7 cellular contexts compared by ENCODE assay signal in the genomic region with DNA sequence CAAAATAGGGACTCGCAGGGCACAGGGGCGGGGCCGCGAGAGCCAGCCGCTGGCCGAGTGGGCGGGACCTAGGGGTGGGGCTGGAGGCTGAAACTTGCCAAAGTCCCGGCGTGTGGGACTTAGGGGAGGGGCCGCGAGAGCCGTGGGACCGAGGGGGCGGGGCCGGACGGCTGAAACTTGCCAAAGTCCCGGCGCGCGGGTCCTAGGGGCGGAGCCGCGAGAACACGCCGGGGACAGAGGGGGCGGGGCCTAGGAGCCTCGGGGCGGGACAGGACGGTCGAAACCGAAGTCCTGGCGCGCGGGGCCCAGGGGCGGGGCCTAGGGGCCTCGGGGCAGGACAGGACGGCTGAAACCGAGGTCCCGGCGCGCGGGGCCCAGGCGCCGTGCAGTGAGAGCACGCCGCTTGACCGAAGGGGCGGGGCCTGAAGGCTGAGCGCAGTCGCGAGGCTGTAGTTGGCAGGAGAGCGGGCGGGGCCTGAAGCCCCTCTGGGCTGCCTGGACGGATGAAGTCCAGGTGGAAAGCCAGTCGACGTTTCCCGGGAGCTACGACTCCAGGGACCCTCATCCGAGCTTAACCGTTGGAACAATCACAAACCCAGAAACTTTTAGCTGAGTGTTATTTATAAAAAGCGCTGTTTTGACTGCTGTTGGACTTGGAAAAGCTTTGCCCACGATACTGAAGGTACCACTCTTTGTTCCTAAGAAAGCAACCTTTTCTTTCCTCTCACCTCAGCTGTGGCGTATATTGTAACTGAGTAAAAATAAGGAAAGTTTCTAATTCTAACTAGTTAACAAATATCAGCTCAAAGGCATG.
DNase-seq lines count a peak whose midpoint lies in the region; ATAC-seq and TF ChIP-seq lines count a peak whose summit lies in the region.

No MANE protein-coding gene starts in this region.

- in situ Hi-C loops in astrocyte of the cerebellum (cut with HindIII; ENCODE audit: low sequenced_read_pairs), result no loop called here

- peak; percentile 86 to 87 for DNase-seq in NCI-H1930 (lab: John Stamatoyannopoulos, UW)
- DNase-seq in T-helper 22 cell (ENCODE audit: low read depth), result peak; percentile 93
- DNase-seq in astrocyte of the cerebellum (ENCODE audit: low read depth), result peak; percentile 95
- peak; percentile 93 to 97 for DNase-seq in hippocampal formation (lab: John Stamatoyannopoulos, UW)
- DNase-seq in retina, result peak; percentile 91

- H3K4me3 ChIP-seq in astrocyte of the cerebellum (ENCODE audit: low read depth, low read length), result peak overlapping the region; percentile 82

- TF ChIP-seq POLR2A in GM18505 (IDR thresholded peaks at IDR 0.05; ENCODE audit: borderline replicate concordance, extremely low read depth, insufficient read depth, insufficient read length), result peak; percentile 70

- peak; percentile 87 for ATAC-seq in GM18505 (IDR thresholded peaks at IDR 0.05; ENCODE audit: unreplicated experiment)
- ATAC-seq in HG02943 (IDR thresholded peaks at IDR 0.05; ENCODE audit: low read depth, unreplicated experiment), result peak; percentile 82

- no peak for TF ChIP-seq CTCF in astrocyte of the cerebellum (IDR thresholded peaks at IDR 0.05; ENCODE audit: low read depth, low read length, missing control alignments)

Comparison
In these comparisons a context has a peak if more than half of its experiments do, and no peak if none do; other contexts are left out.
1. Peak in every context shown above with its lines: DNase-seq, ATAC-seq and H3K4me3 ChIP-seq.